In the genomic region with DNA sequence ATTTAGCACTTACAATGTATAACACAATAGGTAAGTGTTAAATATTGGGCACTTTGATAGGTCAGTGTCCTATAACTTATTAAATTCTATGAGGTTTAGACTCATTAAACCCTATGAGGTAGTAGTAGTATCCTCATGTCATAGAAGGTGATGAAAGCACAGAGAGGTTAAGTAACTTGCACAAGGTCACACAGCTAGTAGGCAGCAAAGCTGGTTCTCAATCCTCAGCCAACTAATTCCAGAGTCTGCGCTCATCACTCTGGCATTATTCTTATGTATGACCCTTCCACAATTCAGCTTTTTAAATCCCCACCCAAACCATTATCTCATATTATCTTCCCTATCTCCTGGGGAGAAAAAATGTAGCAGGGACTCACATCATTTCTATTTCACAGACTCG, we compare ENCODE assay signal across 10 cellular contexts.
"Had no signal": no experiment of that assay in that cellular context is flagged by ENCODE, and none has a peak within 500 bp of the region (broad histone marks: within the 10 kb centered on the region; RNA-seq: fewer than 3 reads in every experiment).

No MANE protein-coding gene starts in this region.

- H3K9ac ChIP-seq: KMS-11 had no signal

- H3K4me2 ChIP-seq: GM23338, KMS-11 had no signal

- DNase-seq: H9, HCEC 1CT, HFFc6, IMR-90, KBM-7 had no signal

- H3K27ac ChIP-seq: KMS-11 had no signal

- FAIRE-seq: H1, H54, HTR-8/SVneo had no signal

- H3K4me3 Mint-ChIP-seq: GM23338, H9, HFFc6 had no signal

- H3K4me3 ChIP-seq: GM23338 had no signal

- ATAC-seq: GM23338 had no signal

- H3K27ac Mint-ChIP-seq: GM23338, H9, HFFc6 had no signal

- H2AFZ ChIP-seq: GM23338 had no signal
